8 cellular contexts compared by ENCODE assay signal in genomic region chr7:116953727-116954442, GRCh38. TPM values are rescaled to one million over a fixed set of nuclear protein-coding genes. Genes with fewer than 3 reads are reported as not detected.
DNase-seq lines count a peak whose midpoint lies in the region; ATAC-seq and TF ChIP-seq lines count a peak whose summit lies in the region.

No MANE protein-coding gene starts in this region.

- peaks cover 7% of the 10 kb centered on the region for H3K36me3 Mint-ChIP-seq in central memory CD8-positive, alpha-beta T cell (ENCODE audit: insufficient read depth)

- under 1% methylated on average over 50 of the region's 89 CpGs for WGBS in smooth muscle cell (ENCODE audit: low lambda C conversion rate)

- H3K27ac ChIP-seq in HEK293 (ENCODE audit: extremely low read depth, low read depth, low read length) (peak overlapping the region; percentile 97), smooth muscle cell (ENCODE audit: low read depth) (peak overlapping the region; percentile 99)

- H3F3A ChIP-seq in smooth muscle cell (ENCODE audit: low read depth) = peaks cover 12% of the 10 kb centered on the region

- no peak for TF ChIP-seq CTCF in HEK293 (tag by site-specific recombination; IDR thresholded peaks at IDR 0.05)
- no peak for TF ChIP-seq CTCF in smooth muscle cell (IDR thresholded peaks at IDR 0.05; ENCODE audit: borderline replicate concordance, insufficient read depth, poor library complexity, severe bottlenecking)

- H3K9ac ChIP-seq in smooth muscle cell (ENCODE audit: low read depth) = peak overlapping the region; percentile 99

- DNase-seq in SIG-M5 treated with dmso at 0.1 percent for 504 hours (lab: John Stamatoyannopoulos, UW; ENCODE audit: unreplicated experiment) (peak; percentile 61), SIG-M5 (lab: John Stamatoyannopoulos, UW) (no peak), NCI-H1092 (lab: John Stamatoyannopoulos, UW) (peak; percentile 62), T-helper 2 cell (peak in 3 of 5 experiments; percentile 21 to 81 (median 23)), iris pigment epithelial cell (ENCODE audit: low read depth) (peak; percentile 86), smooth muscle cell (lab: John Stamatoyannopoulos, UW; ENCODE audit: unreplicated experiment) (peak; percentile 48)
- peak; percentile 21 to 22 for DNase-seq in central memory CD8-positive, alpha-beta T cell (ENCODE audit: low spot score in 2 of 2)

- H3K9me3 Mint-ChIP-seq in central memory CD8-positive, alpha-beta T cell = no peaks in the 10 kb centered on the region

- CTCF ChIA-PET in HEK293 (lab: Yijun Ruan, JAX) = interaction anchor here (0.6 kb wide), 1 partner anchor 1197 kb away, joined by 7 read pairs; no protein-coding TSS in a partner anchor

- H2AFZ ChIP-seq in smooth muscle cell (ENCODE audit: low read depth) = peak overlapping the region; percentile 86

- H3K4me1 ChIP-seq in HEK293 (ENCODE audit: control insufficient read depth, insufficient read depth, low read length) (peaks cover 11% of the 10 kb centered on the region), smooth muscle cell (ENCODE audit: low read depth) (peaks cover 10% of the 10 kb centered on the region)

- no peaks in the 10 kb centered on the region for H3K9me3 ChIP-seq in HEK293 (ENCODE audit: control insufficient read depth, insufficient read depth, low read depth, low read length)
- no peaks in the 10 kb centered on the region for H3K9me3 ChIP-seq in smooth muscle cell (replicated peaks; ENCODE audit: low read depth)

- H3K36me3 ChIP-seq in HEK293 (ENCODE audit: control insufficient read depth in 2 of 2, insufficient read depth in 1 of 2, low read length in 2 of 2) (no peaks in the 10 kb centered on the region), smooth muscle cell (ENCODE audit: low read depth) (no peaks in the 10 kb centered on the region)

- H3K27me3 Mint-ChIP-seq in central memory CD8-positive, alpha-beta T cell = no peaks in the 10 kb centered on the region

- POLR2A ChIA-PET in HEK293 (lab: Yijun Ruan, JAX) = interaction anchor here (0.6 to 1.4 kb wide), 7 partner anchors 14 to 173 kb away, joined by 3 to 5 read pairs (median 3); no protein-coding TSS in a partner anchor

- peak overlapping the region; percentile 84 for H3K4me3 Mint-ChIP-seq in central memory CD8-positive, alpha-beta T cell

- H3K27ac Mint-ChIP-seq in central memory CD8-positive, alpha-beta T cell (ENCODE audit: low read depth) = peak overlapping the region; percentile 79

- no peaks in the 10 kb centered on the region for H3K27me3 ChIP-seq in smooth muscle cell (ENCODE audit: low read depth)

- H4K20me1 ChIP-seq in smooth muscle cell (ENCODE audit: low read depth) = peaks cover 17% of the 10 kb centered on the region

- peak overlapping the region; percentile 93 for H3K4me2 ChIP-seq in smooth muscle cell

- H3K4me1 Mint-ChIP-seq in central memory CD8-positive, alpha-beta T cell = peaks cover 26% of the 10 kb centered on the region

- peaks cover 45% of the 10 kb centered on the region for H3K79me2 ChIP-seq in smooth muscle cell (ENCODE audit: low read depth)

- peak overlapping the region; percentile 83 for H3K4me3 ChIP-seq in HEK293 (ENCODE audit: low read depth, low read length)
- peak overlapping the region; percentile 96 for H3K4me3 ChIP-seq in smooth muscle cell

- peak; percentile 60 for ATAC-seq in central memory CD8-positive, alpha-beta T cell (replicated peaks; ENCODE audit: extremely low read depth, poor library complexity, severe bottlenecking)

TF ChIP-seq in HEK293, 187 proteins besides CTCF, POLR2A, EP300 and RAD21 (continues in another document):
- peak; percentile 97 for TF ChIP-seq PRDM10 (tag by site-specific recombination; IDR thresholded peaks at IDR 0.05)
- TF ChIP-seq ZNF677 (tag by site-specific recombination; IDR thresholded peaks at IDR 0.05) = peak; percentile 57; the same call in 1 of the 2 replicates
- TF ChIP-seq ZNF701 (tag by site-specific recombination; IDR thresholded peaks at IDR 0.05) = no peak
- no peak for TF ChIP-seq ZNF354C (tag by site-specific recombination; IDR thresholded peaks at IDR 0.05; ENCODE audit: borderline replicate concordance, low read depth)
- TF ChIP-seq ZBTB48 (tag by site-specific recombination; IDR thresholded peaks at IDR 0.05) = peak; percentile 81
- TF ChIP-seq ZNF175 (tag by site-specific recombination; IDR thresholded peaks at IDR 0.05) = no peak
- TF ChIP-seq ZBTB17 (tag by site-specific recombination; IDR thresholded peaks at IDR 0.05) = peak; percentile 99; the same call in 1 of the 2 replicates
- TF ChIP-seq ZNF398 (tag by site-specific recombination; IDR thresholded peaks at IDR 0.05) = peak; percentile 53; the same call in 1 of the 2 replicates
- 0 out of 2 replicates have a peak, but pooled peaks have one; percentile 29 for TF ChIP-seq ZNF660 (tag by site-specific recombination; IDR thresholded peaks at IDR 0.05)
- no peak for TF ChIP-seq ZNF362 (tag by site-specific recombination; IDR thresholded peaks at IDR 0.05)
- TF ChIP-seq ZEB2 (tag by site-specific recombination; IDR thresholded peaks at IDR 0.05) = peak; percentile 97
- peak; percentile 49; the same call in 1 of the 2 replicates for TF ChIP-seq KLF17 (tag by site-specific recombination; IDR thresholded peaks at IDR 0.05)
- 0 out of 2 replicates have a peak, but pooled peaks have one; percentile 68 for TF ChIP-seq ZNF561 (tag by site-specific recombination; IDR thresholded peaks at IDR 0.05; ENCODE audit: borderline replicate concordance)

RNA-seq across cellular contexts. Expression of gene ST7, which starts 0.6 kb away (rescaled TPM):
- total RNA-seq in smooth muscle cell = 23.2 and 35.5 TPM in 2 replicates
- 25.1 and 26.1 TPM in 2 replicates for polyA plus RNA-seq in smooth muscle cell
